Comparison of ENCODE assay signal across 8 cellular contexts in the genomic region with DNA sequence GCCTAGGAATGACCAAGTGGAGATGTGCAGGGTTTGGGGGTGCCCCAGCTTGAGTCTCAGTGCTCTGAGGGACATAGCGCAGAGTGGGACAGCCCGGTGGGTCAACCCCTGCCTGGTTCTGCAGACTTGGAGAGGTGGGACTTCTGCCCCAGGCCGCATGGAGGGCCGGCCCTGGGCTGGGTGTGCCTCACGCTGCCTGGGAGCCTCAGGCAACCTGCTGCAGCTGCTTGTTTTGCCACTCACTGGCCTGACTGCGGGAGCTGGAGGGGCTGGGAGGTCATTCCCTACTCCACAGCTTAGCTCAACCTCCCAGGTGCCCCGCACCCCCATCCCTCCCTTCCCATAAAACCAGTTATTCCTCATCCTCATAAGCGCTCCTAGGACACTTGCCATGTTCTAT.
"Had no signal": no experiment of that assay in that cellular context is flagged by ENCODE, and none has a peak within 500 bp of the region (broad histone marks: within the 10 kb centered on the region; RNA-seq: fewer than 3 reads in every experiment).

No MANE protein-coding gene starts in this region.

- ATAC-seq: naive thymus-derived CD4-positive, alpha-beta T cell; stimulated activated naive B cell treated with anti-CD40 and anti-IgM and Interleukin-4, amounts not matched to agents 10 μg/mL and 1 μg/mL and 100 μg/mL, for 72 hours had no signal

- H3K36me3 ChIP-seq: cardiac muscle cell, ovary had no signal

- H3K27me3 ChIP-seq: cardiac muscle cell, ovary, right lobe of liver had no signal

- H3K27ac ChIP-seq: cardiac muscle cell, ovary, right lobe of liver had no signal

- DNase-seq: activated CD4-positive, alpha-beta T cell treated with anti-CD3 and anti-CD28 coated beads, Interleukin-2, amount 50 U/mL, for 48 hours; activated gamma-delta T cell treated with Interleukin-2 at 50 U/mL for 16 hours; naive thymus-derived CD4-positive, alpha-beta T cell; ovary; right lobe of liver; stimulated activated CD4-positive, alpha-beta T cell treated with anti-CD3 and anti-CD28 coated beads, Interleukin-4, amount 100 ng/mL, for 24 hours; stimulated activated naive B cell treated with anti-CD40 and anti-IgM and Interleukin-4, amounts not matched to agents 10 μg/mL and 1 μg/mL and 100 μg/mL, for 72 hours had no signal

- H3K9me3 ChIP-seq: ovary, right lobe of liver had no signal

- H3K4me3 ChIP-seq: cardiac muscle cell, ovary, right lobe of liver had no signal
